In genomic region chr6:46764961-46765360, GRCh38 we compare ENCODE assay signal across 11 cellular contexts. TPM values are rescaled to one million over a fixed set of nuclear protein-coding genes. Genes with fewer than 3 reads are reported as not detected.
"Had no signal": no experiment of that assay in that cellular context is flagged by ENCODE, and none has a peak within 500 bp of the region (broad histone marks: within the 10 kb centered on the region; RNA-seq: fewer than 3 reads in every experiment).

No MANE protein-coding gene starts in this region.

- H3K4me1 ChIP-seq: HAP-1 had no signal

- H3K27ac ChIP-seq: KMS-11 had no signal

- H3K27ac Mint-ChIP-seq: GM23338, HFFc6, IgD-negative memory B cell had no signal

- H3K4me3 ChIP-seq: GM23338, HAP-1 had no signal

- H3K4me3 Mint-ChIP-seq: GM23338, HFFc6, IgD-negative memory B cell had no signal

- ATAC-seq: GM23338, HCT116 had no signal

- H3K9ac ChIP-seq: KMS-11 had no signal

- H3K4me1 Mint-ChIP-seq: GM23338, IgD-negative memory B cell had no signal

- DNase-seq: H7, HFFc6, KBM-7 had no signal

- FAIRE-seq: HTR-8/SVneo had no signal

- H3K4me2 ChIP-seq: GM23338, KMS-11 had no signal

- H3K9me3 ChIP-seq: HAP-1 had no signal

- H3K36me3 ChIP-seq: HAP-1 had no signal

RNA-seq across cellular contexts. Expression of gene ANKRD66, which starts 18.2 kb away (rescaled TPM):
- total RNA-seq: GM23338, H4, H7, HFFc6, HT-29 had no signal
- polyA plus RNA-seq: GM23338, IgD-negative memory B cell had no signal

RNA-seq across cellular contexts. Expression of gene MEP1A, which starts 28.2 kb away (rescaled TPM):
- total RNA-seq: GM23338, H7, HFFc6 had no signal
- polyA plus RNA-seq: GM23338, IgD-negative memory B cell had no signal

RNA-seq across cellular contexts. Expression of gene PLA2G7, which starts 29.8 kb away (rescaled TPM):
- total RNA-seq: H4, HFFc6, HT-29 had no signal
- polyA plus RNA-seq: IgD-negative memory B cell had no signal
